In the genomic region with DNA sequence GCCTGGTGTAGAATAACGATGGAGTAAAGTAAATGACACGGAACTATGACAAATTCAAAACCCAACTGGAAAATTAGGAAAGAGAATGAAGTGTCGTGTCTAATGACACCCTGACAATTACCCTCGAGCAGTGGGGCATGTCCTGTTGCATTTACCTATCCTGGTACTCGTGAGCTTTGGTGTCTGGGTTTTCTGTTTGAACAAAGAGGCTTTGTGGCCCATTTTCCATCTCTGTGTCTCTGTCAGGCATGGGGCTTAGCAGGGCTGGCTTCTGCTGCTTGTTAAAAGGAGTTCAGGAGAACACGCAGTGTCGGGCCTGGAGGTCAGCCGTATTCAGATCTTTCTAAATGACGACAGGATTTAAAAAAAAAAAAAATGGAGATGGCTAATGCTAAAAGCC, we compare ENCODE assay signal across 18 cellular contexts.
DNase-seq lines count a peak whose midpoint lies in the region; FAIRE-seq and TF ChIP-seq lines count a peak whose summit lies in the region.
"Had no signal": no experiment of that assay in that cellular context is flagged by ENCODE, and none has a peak within 500 bp of the region (broad histone marks: within the 10 kb centered on the region; RNA-seq: fewer than 3 reads in every experiment).

No MANE protein-coding gene starts in this region.

- H3K36me3 Mint-ChIP-seq in endodermal cell (ENCODE audit: low read depth) (peaks cover 32% of the 10 kb centered on the region), neural crest cell (ENCODE audit: low read depth) (no peaks in the 10 kb centered on the region), type B pancreatic cell (no peaks in the 10 kb centered on the region)

- FAIRE-seq in HTR-8/SVneo (lab: Jason Lieb, UNC), result no peak
- FAIRE-seq: G401.6, HepG2 had no signal

- H3K4me3 Mint-ChIP-seq in endodermal cell, result no peak overlapping the region
- H3K4me3 Mint-ChIP-seq in neural crest cell, result peak overlapping the region; percentile 23
- peak overlapping the region; percentile 26 for H3K4me3 Mint-ChIP-seq in type B pancreatic cell
- H3K4me3 Mint-ChIP-seq: H9 had no signal

- WGBS in endodermal cell (ENCODE audit: insufficient coverage in 1 of 2, insufficient read length in 1 of 2), 2 experiments, result 70 to 91% methylated on average over 7 to 9 of the region's 9 CpGs

- H3K27me3 ChIP-seq in endodermal cell (ENCODE audit: control insufficient read depth, insufficient read depth, low read length, poor library complexity, severe bottlenecking), result no peaks in the 10 kb centered on the region
- no peaks in the 10 kb centered on the region for H3K27me3 ChIP-seq in uterus
- H3K27me3 ChIP-seq: SJCRH30 had no signal

- H3K36me3 ChIP-seq in endodermal cell (ENCODE audit: control insufficient read depth, insufficient read depth, low read length) (peaks cover 65% of the 10 kb centered on the region), uterus (no peaks in the 10 kb centered on the region)
- H3K36me3 ChIP-seq: SJCRH30 had no signal

- H3K27me3 Mint-ChIP-seq in endodermal cell (ENCODE audit: insufficient read depth) (no peaks in the 10 kb centered on the region), neural crest cell (ENCODE audit: low read depth) (peaks cover 8% of the 10 kb centered on the region), type B pancreatic cell (peaks cover 30% of the 10 kb centered on the region)

- H3K27ac Mint-ChIP-seq in endodermal cell, result peak overlapping the region; percentile 7
- peak overlapping the region; percentile 23 for H3K27ac Mint-ChIP-seq in neural crest cell (ENCODE audit: unreplicated experiment)
- no peak overlapping the region for H3K27ac Mint-ChIP-seq in type B pancreatic cell

- no peaks in the 10 kb centered on the region for H3K9me3 ChIP-seq in endodermal cell (ENCODE audit: control insufficient read depth, low read length)
- no peaks in the 10 kb centered on the region for H3K9me3 ChIP-seq in uterus
- H3K9me3 ChIP-seq: SJCRH30 had no signal

- H3K9ac ChIP-seq in endodermal cell (ENCODE audit: extremely low read depth, low read length, poor library complexity, severe bottlenecking), result no peak overlapping the region

- H3K27ac ChIP-seq in endodermal cell (ENCODE audit: low read depth, low read length) (peak overlapping the region; percentile 92), uterus (no peak overlapping the region)
- H3K27ac ChIP-seq: SJCRH30 had no signal

- H3K4me3 ChIP-seq in endodermal cell (ENCODE audit: low read length) (no peak overlapping the region), uterus (no peak overlapping the region)
- H3K4me3 ChIP-seq: SJCRH30 had no signal

- no peaks in the 10 kb centered on the region for H3K4me1 ChIP-seq in endodermal cell (ENCODE audit: control insufficient read depth, insufficient read depth, low read length)
- no peaks in the 10 kb centered on the region for H3K4me1 ChIP-seq in uterus
- H3K4me1 ChIP-seq: SJCRH30 had no signal

- no peak for TF ChIP-seq POLR2A in uterus (IDR thresholded peaks at IDR 0.05)

- H3K4me1 Mint-ChIP-seq in endodermal cell, result peaks cover 34% of the 10 kb centered on the region
- peaks cover 27% of the 10 kb centered on the region for H3K4me1 Mint-ChIP-seq in neural crest cell
- peaks cover 7% of the 10 kb centered on the region for H3K4me1 Mint-ChIP-seq in type B pancreatic cell (ENCODE audit: unreplicated experiment)

- intact Hi-C loops in uterus (cut with DNase I; ENCODE audit: low total_unique reads), result no loop called here

- no peak for TF ChIP-seq CTCF in endodermal cell (conservative IDR thresholded peaks at IDR 0.05)
- TF ChIP-seq CTCF in neural crest cell (conservative IDR thresholded peaks at IDR 0.05), result no peak
- TF ChIP-seq CTCF in type B pancreatic cell (conservative IDR thresholded peaks at IDR 0.05), result no peak
- no peak for TF ChIP-seq CTCF in uterus (IDR thresholded peaks at IDR 0.05)

- H3K9me3 Mint-ChIP-seq in endodermal cell (no peaks in the 10 kb centered on the region), neural crest cell (peaks cover 2% of the 10 kb centered on the region), type B pancreatic cell (no peaks in the 10 kb centered on the region)
- H3K9me3 Mint-ChIP-seq: H9 had no signal

- DNase-seq in NCI-H2227 treated with DMSO at 0.1 percent for 48 hours (lab: John Stamatoyannopoulos, UW), result peak; percentile 42
- DNase-seq in NCI-H2227 (lab: John Stamatoyannopoulos, UW; ENCODE audit: unreplicated experiment), result no peak
- DNase-seq in endodermal cell, result no peak
- no peak for DNase-seq in neural crest cell (ENCODE audit: low read depth, low spot score)
- DNase-seq in type B pancreatic cell (ENCODE audit: extremely low spot score, unreplicated experiment), result no peak
- DNase-seq in uterus, result no peak
- no peak for DNase-seq in HTR-8/SVneo (ENCODE audit: insufficient read length, low spot score)
- no peak for DNase-seq in C1 segment of cervical spinal cord (lab: John Stamatoyannopoulos, UW)
- DNase-seq: 8988T, DND-41, H9, KBM-7, NCI-H1694 treated with DMSO at 0.1 percent for 48 hours, NCI-H510A, PC-3 had no signal
